11 cellular contexts compared by ENCODE assay signal in the genomic region with DNA sequence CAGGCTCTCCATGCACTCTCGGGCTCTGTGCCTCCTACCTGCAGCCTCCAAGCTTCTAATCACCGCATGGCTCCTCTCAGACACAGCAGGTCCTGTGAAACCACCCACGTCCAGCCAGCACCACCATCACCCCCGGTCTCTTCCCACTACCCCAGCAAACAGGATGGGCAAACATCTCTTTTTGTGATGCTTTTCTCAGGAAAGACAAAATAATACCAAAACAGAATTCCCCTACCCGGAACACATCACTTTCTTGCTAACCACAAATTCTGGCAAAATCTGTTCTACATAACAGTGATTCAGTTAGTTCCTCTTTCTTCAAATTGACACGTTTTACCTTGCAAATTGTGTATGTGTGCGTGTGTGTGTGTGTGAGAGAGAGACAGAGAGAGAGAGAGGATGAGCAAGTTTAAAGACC. TPM values are rescaled to one million over a fixed set of nuclear protein-coding genes. Genes with fewer than 3 reads are reported as not detected.
A peak's percentile ranks its signal among the peaks of the same experiment; 100 is the strongest.
DNase-seq lines count a peak whose midpoint lies in the region; ATAC-seq and TF ChIP-seq lines count a peak whose summit lies in the region.
"Had no signal": no experiment of that assay in that cellular context is flagged by ENCODE, and none has a peak within 500 bp of the region (broad histone marks: within the 10 kb centered on the region; RNA-seq: fewer than 3 reads in every experiment).

No MANE protein-coding gene starts in this region.

- no peak for DNase-seq in activated naive CD8-positive, alpha-beta T cell treated with anti-CD3 and anti-CD28 coated beads, Interleukin-2, amount 50 U/mL, for 24 hours
- DNase-seq in activated naive CD8-positive, alpha-beta T cell treated with anti-CD3 and anti-CD28 coated beads for 36 hours: no peak
- DNase-seq in NB4 (ENCODE audit: low read depth): peak; percentile 49
- DNase-seq in 8988T: no peak
- DNase-seq in AG08395 (ENCODE audit: low spot score): no peak
- DNase-seq in T1000 (lab: John Stamatoyannopoulos, UW): no peak
- DNase-seq: activated CD4-positive, alpha-beta memory T cell treated with anti-CD3 and anti-CD28 coated beads for 36 hours; NK-92 treated with Interleukin-12 subunit alpha and Interleukin-12 subunit beta, amount 100 ng/mL, for 24 hours; transverse colon had no signal

- no peaks in the 10 kb centered on the region for H3K9me3 Mint-ChIP-seq in activated naive CD8-positive, alpha-beta T cell treated with anti-CD3 and anti-CD28 coated beads, Interleukin-2, amount 50 U/mL, for 24 hours
- no peaks in the 10 kb centered on the region for H3K9me3 Mint-ChIP-seq in activated naive CD8-positive, alpha-beta T cell treated with anti-CD3 and anti-CD28 coated beads for 36 hours
- H3K9me3 Mint-ChIP-seq in stimulated activated naive CD8-positive, alpha-beta T cell treated with anti-CD3 and anti-CD28 coated beads, Interleukin-15, Interleukin-2, amounts not matched to agents 100 ng/mL and 50 ng/mL, for 24 hours: no peaks in the 10 kb centered on the region
- H3K9me3 Mint-ChIP-seq: activated CD4-positive, alpha-beta memory T cell treated with anti-CD3 and anti-CD28 coated beads for 36 hours had no signal

- H3K4me3 ChIP-seq in NB4 (ENCODE audit: low read depth, low read length): no peak overlapping the region
- H3K4me3 ChIP-seq: transverse colon had no signal

- H3K4me3 Mint-ChIP-seq in activated naive CD8-positive, alpha-beta T cell treated with anti-CD3 and anti-CD28 coated beads, Interleukin-2, amount 50 U/mL, for 24 hours: peak overlapping the region; percentile 66
- no peak overlapping the region for H3K4me3 Mint-ChIP-seq in activated naive CD8-positive, alpha-beta T cell treated with anti-CD3 and anti-CD28 coated beads for 36 hours
- H3K4me3 Mint-ChIP-seq in stimulated activated naive CD8-positive, alpha-beta T cell treated with anti-CD3 and anti-CD28 coated beads, Interleukin-15, Interleukin-2, amounts not matched to agents 100 ng/mL and 50 ng/mL, for 24 hours: peak overlapping the region; percentile 69
- H3K4me3 Mint-ChIP-seq: activated CD4-positive, alpha-beta memory T cell treated with anti-CD3 and anti-CD28 coated beads for 36 hours had no signal

- peak overlapping the region; percentile 76 for H3K27ac Mint-ChIP-seq in activated naive CD8-positive, alpha-beta T cell treated with anti-CD3 and anti-CD28 coated beads, Interleukin-2, amount 50 U/mL, for 24 hours
- no peak overlapping the region for H3K27ac Mint-ChIP-seq in activated naive CD8-positive, alpha-beta T cell treated with anti-CD3 and anti-CD28 coated beads for 36 hours
- peak overlapping the region; percentile 82 for H3K27ac Mint-ChIP-seq in stimulated activated naive CD8-positive, alpha-beta T cell treated with anti-CD3 and anti-CD28 coated beads, Interleukin-15, Interleukin-2, amounts not matched to agents 100 ng/mL and 50 ng/mL, for 24 hours
- H3K27ac Mint-ChIP-seq: activated CD4-positive, alpha-beta memory T cell treated with anti-CD3 and anti-CD28 coated beads for 36 hours had no signal

- TF ChIP-seq POLR2A in NB4 (IDR thresholded peaks at IDR 0.05; ENCODE audit: extremely low read depth, insufficient read length): no peak

- TF ChIP-seq CTCF in NB4 (IDR thresholded peaks at IDR 0.05; ENCODE audit: low read depth, low read length): no peak

- peaks cover 12% of the 10 kb centered on the region for H3K36me3 Mint-ChIP-seq in activated naive CD8-positive, alpha-beta T cell treated with anti-CD3 and anti-CD28 coated beads, Interleukin-2, amount 50 U/mL, for 24 hours (ENCODE audit: low read depth)
- H3K36me3 Mint-ChIP-seq in activated naive CD8-positive, alpha-beta T cell treated with anti-CD3 and anti-CD28 coated beads for 36 hours: peaks cover 11% of the 10 kb centered on the region
- H3K36me3 Mint-ChIP-seq in stimulated activated naive CD8-positive, alpha-beta T cell treated with anti-CD3 and anti-CD28 coated beads, Interleukin-15, Interleukin-2, amounts not matched to agents 100 ng/mL and 50 ng/mL, for 24 hours (ENCODE audit: low read depth): peaks cover 10% of the 10 kb centered on the region

- H3K4me1 Mint-ChIP-seq in activated naive CD8-positive, alpha-beta T cell treated with anti-CD3 and anti-CD28 coated beads, Interleukin-2, amount 50 U/mL, for 24 hours: peaks cover 23% of the 10 kb centered on the region
- H3K4me1 Mint-ChIP-seq in activated naive CD8-positive, alpha-beta T cell treated with anti-CD3 and anti-CD28 coated beads for 36 hours: peaks cover 14% of the 10 kb centered on the region
- H3K4me1 Mint-ChIP-seq in stimulated activated naive CD8-positive, alpha-beta T cell treated with anti-CD3 and anti-CD28 coated beads, Interleukin-15, Interleukin-2, amounts not matched to agents 100 ng/mL and 50 ng/mL, for 24 hours (ENCODE audit: low read depth): peaks cover 29% of the 10 kb centered on the region

- no peaks in the 10 kb centered on the region for H3K27me3 Mint-ChIP-seq in activated naive CD8-positive, alpha-beta T cell treated with anti-CD3 and anti-CD28 coated beads, Interleukin-2, amount 50 U/mL, for 24 hours
- no peaks in the 10 kb centered on the region for H3K27me3 Mint-ChIP-seq in activated naive CD8-positive, alpha-beta T cell treated with anti-CD3 and anti-CD28 coated beads for 36 hours
- no peaks in the 10 kb centered on the region for H3K27me3 Mint-ChIP-seq in stimulated activated naive CD8-positive, alpha-beta T cell treated with anti-CD3 and anti-CD28 coated beads, Interleukin-15, Interleukin-2, amounts not matched to agents 100 ng/mL and 50 ng/mL, for 24 hours
- H3K27me3 Mint-ChIP-seq: activated CD4-positive, alpha-beta memory T cell treated with anti-CD3 and anti-CD28 coated beads for 36 hours had no signal

- peak; percentile 34 for ATAC-seq in activated naive CD8-positive, alpha-beta T cell treated with anti-CD3 and anti-CD28 coated beads, Interleukin-2, amount 50 U/mL, for 24 hours
- ATAC-seq in HG02610 (IDR thresholded peaks at IDR 0.05; ENCODE audit: unreplicated experiment): peak; percentile 53

RNA-seq across cellular contexts. Expression of gene SNX8, which starts 6.5 kb away (rescaled TPM):
- total RNA-seq in activated naive CD8-positive, alpha-beta T cell treated with anti-CD3 and anti-CD28 coated beads for 36 hours: 10 to 100 TPM; 45.6 to 48.7 TPM

RNA-seq across cellular contexts. Expression of gene EIF3B, which starts 46.9 kb away (rescaled TPM):
- 100 to 1,000 TPM; 315 to 319 TPM for total RNA-seq in activated naive CD8-positive, alpha-beta T cell treated with anti-CD3 and anti-CD28 coated beads for 36 hours
